In genomic region chr11:45900916-45901617, GRCh38 we compare ENCODE assay signal across 7 cellular contexts. TPM values are rescaled to one million over a fixed set of nuclear protein-coding genes. Genes with fewer than 3 reads are reported as not detected.
DNase-seq lines count a peak whose midpoint lies in the region; ATAC-seq and TF ChIP-seq lines count a peak whose summit lies in the region.

No MANE protein-coding gene starts in this region.

- H3K4me3 ChIP-seq in HUES48 (ENCODE audit: low read depth, low read length) (peak overlapping the region; percentile 67), adrenal gland (peak overlapping the region in 1 of 4 donors; percentile 91), iPS-15b (ENCODE audit: low read depth, low read length) (peak overlapping the region; percentile 63), skeletal muscle tissue (ENCODE audit: low read length in 3 of 3) (peak overlapping the region; percentile 54 to 60 (median 54)), gastrocnemius medialis (peak overlapping the region in 2 of 4 donors; percentile 56 to 62)

- H3K4me1 ChIP-seq in HUES48 (ENCODE audit: control insufficient read depth, insufficient read depth, low read length) (peaks cover 19% of the 10 kb centered on the region), adrenal gland (replicated peaks in 1 of 2) (peaks cover 13 to 22% of the 10 kb centered on the region in 2 donors), iPS-15b (ENCODE audit: control insufficient read depth, insufficient read depth, low read length) (peaks cover 6% of the 10 kb centered on the region), skeletal muscle tissue (ENCODE audit: control insufficient read depth in 3 of 3, insufficient read depth in 3 of 3, low read length in 3 of 3) (peaks cover 22 to 29% (median 25%) of the 10 kb centered on the region in 3 donors), gastrocnemius medialis (peaks cover 0 to 16% of the 10 kb centered on the region in 2 donors)

- intact Hi-C loops in adrenal gland (cut with DNase I), result no loop called here
- intact Hi-C loops in gastrocnemius medialis (cut with DNase I; ENCODE audit: low total_unique reads), result no loop called here

- DNase-seq in adrenal gland, result peak in 4 of 7 donors; percentile 46 to 58 (median 56)
- DNase-seq in DMS53 treated with DMSO at 0.1 percent for 48 hours (lab: John Stamatoyannopoulos, UW; ENCODE audit: unreplicated experiment), result no peak
- no peak for DNase-seq in gastrocnemius medialis
- no peak for DNase-seq in HUDEP-2 (lab: John Stamatoyannopoulos, UW; ENCODE audit: unreplicated experiment in 76 of 76)

- no peak overlapping the region for H3K9ac ChIP-seq in HUES48 (ENCODE audit: low read depth, low read length)
- peak overlapping the region; percentile 47 for H3K9ac ChIP-seq in iPS-15b (ENCODE audit: low read depth, low read length)
- peak overlapping the region in 1 of 3 donors; percentile 50 for H3K9ac ChIP-seq in skeletal muscle tissue (ENCODE audit: low read depth in 1 of 3, low read length in 3 of 3)

- in situ Hi-C loops in gastrocnemius medialis (cut with MboI; ENCODE audit: low sequenced_read_pairs in 4 of 4), result no loop called here

- H3K36me3 ChIP-seq in HUES48 (ENCODE audit: control insufficient read depth, insufficient read depth, low read length), result peaks cover 30% of the 10 kb centered on the region
- peaks cover 0 to 32% of the 10 kb centered on the region in 2 donors for H3K36me3 ChIP-seq in adrenal gland (replicated peaks in 1 of 2)
- peaks cover 29% of the 10 kb centered on the region for H3K36me3 ChIP-seq in iPS-15b (ENCODE audit: control insufficient read depth, insufficient read depth, low read length)
- H3K36me3 ChIP-seq in skeletal muscle tissue (ENCODE audit: control insufficient read depth in 3 of 3, insufficient read depth in 3 of 3, low read length in 3 of 3), result no peaks in the 10 kb centered on the region
- H3K36me3 ChIP-seq in gastrocnemius medialis, result no peaks in the 10 kb centered on the region

- H3K9me3 ChIP-seq in HUES48 (ENCODE audit: control insufficient read depth, insufficient read depth, low read length), result no peaks in the 10 kb centered on the region
- no peaks in the 10 kb centered on the region for H3K9me3 ChIP-seq in adrenal gland (replicated peaks in 1 of 3)
- H3K9me3 ChIP-seq in iPS-15b (ENCODE audit: control insufficient read depth, insufficient read depth, low read length), result no peaks in the 10 kb centered on the region
- H3K9me3 ChIP-seq in skeletal muscle tissue (ENCODE audit: control insufficient read depth in 3 of 3, low read length in 3 of 3), result no peaks in the 10 kb centered on the region
- H3K9me3 ChIP-seq in gastrocnemius medialis, result no peaks in the 10 kb centered on the region

- WGBS in adrenal gland, 4 donors, result 11 to 38% (median 23%) methylated on average over 8 of the region's 8 CpGs

- TF ChIP-seq CTCF in adrenal gland (IDR thresholded peaks at IDR 0.05), result no peak
- no peak for TF ChIP-seq CTCF in gastrocnemius medialis (IDR thresholded peaks at IDR 0.05 in 4 of 5, conservative IDR thresholded peaks at IDR 0.05 in 1 of 5)

- no peak for ATAC-seq in gastrocnemius medialis

- H3K27ac ChIP-seq in HUES48 (ENCODE audit: low read depth, low read length), result no peak overlapping the region
- peak overlapping the region in 2 of 5 donors; percentile 10 to 85 for H3K27ac ChIP-seq in adrenal gland
- no peak overlapping the region for H3K27ac ChIP-seq in skeletal muscle tissue (ENCODE audit: low read depth, low read length)
- H3K27ac ChIP-seq in gastrocnemius medialis, result no peak overlapping the region

- H3K27me3 ChIP-seq in HUES48 (ENCODE audit: control insufficient read depth, insufficient read depth, low read length) (peaks cover 8% of the 10 kb centered on the region), adrenal gland (no peaks in the 10 kb centered on the region), iPS-15b (ENCODE audit: control insufficient read depth, insufficient read depth, low read length) (peaks cover 3% of the 10 kb centered on the region), skeletal muscle tissue (ENCODE audit: control insufficient read depth in 3 of 3, insufficient read depth in 3 of 3, low read length in 3 of 3) (peaks cover 19 to 29% (median 20%) of the 10 kb centered on the region in 3 donors), gastrocnemius medialis (peaks cover 0 to 15% (median 8%) of the 10 kb centered on the region in 3 donors)

- TF ChIP-seq POLR2A in adrenal gland (IDR thresholded peaks at IDR 0.05) (no peak), gastrocnemius medialis (IDR thresholded peaks at IDR 0.05) (no peak)

RNA-seq across cellular contexts. Expression of gene FREY1, which starts 6.0 kb away (rescaled TPM):
- under 1 TPM in 4 of 8 donors, not detected in 4; 0.35 to 0.94 (median 0.83) TPM for total RNA-seq in adrenal gland
- polyA plus RNA-seq in adrenal gland, result under 1 TPM in 2 of 3 donors, not detected in 1; 0.30 to 0.56 TPM
- 1.6 TPM for total RNA-seq in skeletal muscle tissue
- total RNA-seq in gastrocnemius medialis, result not detected

RNA-seq across cellular contexts. Expression of gene MAPK8IP1, which starts 15.6 kb away (rescaled TPM):
- 10 to 100 TPM; 28.2 to 73.7 (median 32.6) TPM for total RNA-seq in adrenal gland
- polyA plus RNA-seq in adrenal gland, result 10 to 100 TPM; 14.5 to 39.5 (median 33.3) TPM
- 18.8 TPM for total RNA-seq in skeletal muscle tissue
- 1 to 10 TPM; 1.4 to 4.0 (median 1.9) TPM for total RNA-seq in gastrocnemius medialis

RNA-seq across cellular contexts. Expression of gene PEX16, which starts 16.6 kb away (rescaled TPM):
- total RNA-seq in adrenal gland (10 to 100 TPM; 32.6 to 48.5 (median 40.7) TPM), skeletal muscle tissue (20.4 TPM), gastrocnemius medialis (10 to 100 TPM; 18.5 to 27.2 (median 20.5) TPM)
- polyA plus RNA-seq in adrenal gland, result 10 to 100 TPM in 2 of 3 donors, 1 to 10 TPM in 1; 7.6 to 67.6 (median 52.8) TPM

RNA-seq across cellular contexts. Expression of gene LARGE2, which starts 21.4 kb away (rescaled TPM):
- total RNA-seq in adrenal gland (1 to 10 TPM; 1.0 to 7.1 (median 4.0) TPM), skeletal muscle tissue (not detected), gastrocnemius medialis (not detected)
- polyA plus RNA-seq in adrenal gland, result 10 to 100 TPM in 1 of 3 donors, 1 to 10 TPM in 2; 1.1 to 13.0 (median 3.9) TPM

RNA-seq across cellular contexts. Expression of gene CRY2, which starts 53.8 kb away (rescaled TPM):
- total RNA-seq in adrenal gland, result 10 to 100 TPM; 27.2 to 57.4 (median 36.2) TPM
- 10 to 100 TPM; 14.7 to 19.1 (median 14.9) TPM for polyA plus RNA-seq in adrenal gland
- 37.6 TPM for total RNA-seq in skeletal muscle tissue
- 10 to 100 TPM; 36.4 to 85.9 (median 37.9) TPM for total RNA-seq in gastrocnemius medialis

Comparison
In these comparisons a context has a peak if more than half of its experiments do, and no peak if none do; other contexts are left out.
1. DNase-seq: peak in adrenal gland (4 of 7); none in DMS53 treated with DMSO at 0.1 percent for 48 hours (single experiment), gastrocnemius medialis (0 of 2) and HUDEP-2 (0 of 76).